In the genomic region with DNA sequence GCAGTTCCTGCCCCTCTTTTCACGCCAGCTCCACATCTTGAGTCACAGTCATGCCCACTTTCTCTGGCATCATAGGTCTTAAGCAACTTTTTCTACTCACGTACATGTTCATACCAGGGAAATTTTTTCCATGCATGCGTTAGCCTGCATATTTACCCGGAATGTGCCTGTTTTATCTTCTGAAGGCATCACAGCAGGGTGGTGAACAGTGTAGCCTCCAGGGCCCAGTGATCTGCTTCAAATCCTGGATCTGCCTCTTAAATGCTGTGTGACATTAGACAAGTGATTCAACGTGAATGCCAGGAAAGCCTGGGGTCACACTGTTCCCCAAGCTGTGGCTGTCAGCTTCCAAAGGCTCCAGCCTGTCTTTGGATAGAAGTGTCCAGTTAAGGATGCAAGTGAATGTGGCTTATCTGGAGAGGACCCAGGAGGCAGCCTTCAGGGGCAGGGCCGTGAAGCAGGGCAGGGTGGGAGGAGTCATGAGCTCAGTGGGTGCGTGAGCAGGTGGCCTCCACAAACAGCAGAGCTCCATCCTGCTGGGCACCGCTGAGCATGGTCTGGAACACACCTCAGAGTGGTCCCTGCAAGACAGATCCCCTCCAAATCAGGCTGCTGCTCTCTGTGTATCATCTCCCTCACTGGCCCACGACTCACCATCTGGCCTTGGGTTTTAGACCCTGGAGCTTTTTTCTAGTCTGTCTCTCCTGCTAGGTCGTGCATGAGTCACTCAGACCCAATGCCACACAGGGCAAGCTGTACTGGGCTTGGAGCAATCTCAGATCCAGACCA, we compare ENCODE assay signal across 12 cellular contexts. TPM values are rescaled to one million over a fixed set of nuclear protein-coding genes. Genes with fewer than 3 reads are reported as not detected.
DNase-seq lines count a peak whose midpoint lies in the region; ATAC-seq and TF ChIP-seq lines count a peak whose summit lies in the region.
"Had no signal": no experiment of that assay in that cellular context is flagged by ENCODE, and none has a peak within 500 bp of the region (broad histone marks: within the 10 kb centered on the region; RNA-seq: fewer than 3 reads in every experiment).

No MANE protein-coding gene starts in this region.

- peaks cover 15 to 21% of the 10 kb centered on the region in 2 donors for H3K4me1 Mint-ChIP-seq in natural killer cell treated with Interleukin-12 subunit alpha and Interleukin-12 subunit beta and Interleukin-15 and Interleukin-18, amount 100 ng/mL, for 72 hours (ENCODE audit: low read depth in 2 of 2)
- H3K4me1 Mint-ChIP-seq in natural killer cell (no peaks in the 10 kb centered on the region), Calu3 (ENCODE audit: low read depth, unreplicated experiment) (no peaks in the 10 kb centered on the region)
- no peaks in the 10 kb centered on the region for H3K4me1 Mint-ChIP-seq in CD4-positive, alpha-beta T cell (ENCODE audit: low read depth)
- H3K4me1 Mint-ChIP-seq: neural crest cell had no signal

- H3K27ac ChIP-seq in RWPE1 = peak overlapping the region; percentile 25; the same call in 1 of the 2 replicates
- H3K27ac ChIP-seq in aorta (ENCODE audit: low read depth in 1 of 2, low read length in 2 of 2) = no peak overlapping the region
- H3K27ac ChIP-seq in CD4-positive, alpha-beta T cell (ENCODE audit: low read depth, low read length) = no peak overlapping the region
- H3K27ac ChIP-seq: Peyer's patch had no signal

- no peaks in the 10 kb centered on the region for H3K4me1 ChIP-seq in aorta (ENCODE audit: control insufficient read depth in 1 of 2, insufficient read depth in 2 of 2, low read length in 2 of 2)
- H3K4me1 ChIP-seq: Peyer's patch had no signal

- BruUV-seq in Calu3 (replicated peaks; lab: Mats Ljungman, UMichigan) = no TSS peak

- H3K36me3 Mint-ChIP-seq in natural killer cell treated with Interleukin-12 subunit alpha and Interleukin-12 subunit beta and Interleukin-15 and Interleukin-18, amount 100 ng/mL, for 72 hours = no peaks in the 10 kb centered on the region
- H3K36me3 Mint-ChIP-seq in natural killer cell (no peaks in the 10 kb centered on the region), Calu3 (ENCODE audit: insufficient read depth, unreplicated experiment) (no peaks in the 10 kb centered on the region)
- H3K36me3 Mint-ChIP-seq in CD4-positive, alpha-beta T cell (ENCODE audit: low read depth) = no peaks in the 10 kb centered on the region

- CTCF ChIA-PET in RWPE1 (lab: Yijun Ruan, JAX) (interaction anchor here (0.7 to 1.0 kb wide), 2 partner anchors 13 to 233 kb away, joined by 3 read pairs; no protein-coding TSS in a partner anchor), Calu3 (lab: Charles Lee) (no interaction called here)
- CTCF ChIA-PET in CD4-positive, alpha-beta T cell (lab: Charles Lee) = no interaction called here

- no peaks in the 10 kb centered on the region for H3K27me3 ChIP-seq in aorta (ENCODE audit: control insufficient read depth in 1 of 2, insufficient read depth in 2 of 2, low read length in 1 of 2)
- no peaks in the 10 kb centered on the region for H3K27me3 ChIP-seq in CD4-positive, alpha-beta T cell (ENCODE audit: control insufficient read depth, insufficient read depth, low read length)
- H3K27me3 ChIP-seq: Peyer's patch had no signal

- intact Hi-C loops in natural killer cell (cut with micrococcal nuclease) (no loop called here), aorta (cut with DNase I) (no loop called here), Calu3 (cut with micrococcal nuclease; ENCODE audit: unreplicated experiment) (no loop called here)
- intact Hi-C loops in CD4-positive, alpha-beta T cell (cut with DNase I, micrococcal nuclease) = no loop called here

- POLR2A ChIA-PET in RWPE1 (lab: Yijun Ruan, JAX; ENCODE audit: low non-redundant PET) = no interaction called here
- POLR2A ChIA-PET in CD4-positive, alpha-beta T cell (lab: Charles Lee) = no interaction called here

- H3K9me3 ChIP-seq in aorta (ENCODE audit: control insufficient read depth, low read length) = no peaks in the 10 kb centered on the region
- no peaks in the 10 kb centered on the region for H3K9me3 ChIP-seq in CD4-positive, alpha-beta T cell (ENCODE audit: control insufficient read depth, low read length)
- H3K9me3 ChIP-seq: Peyer's patch had no signal

- peak overlapping the region; percentile 63 to 71 for H3K27ac Mint-ChIP-seq in natural killer cell treated with Interleukin-12 subunit alpha and Interleukin-12 subunit beta and Interleukin-15 and Interleukin-18, amount 100 ng/mL, for 72 hours
- H3K27ac Mint-ChIP-seq in natural killer cell = no peak overlapping the region
- H3K27ac Mint-ChIP-seq in Calu3 (ENCODE audit: unreplicated experiment) = no peak overlapping the region
- H3K27ac Mint-ChIP-seq in CD4-positive, alpha-beta T cell = no peak overlapping the region

- H3K4me3 ChIP-seq in fibroblast of the aortic adventitia (ENCODE audit: low read depth, low read length) (no peak overlapping the region), aorta (ENCODE audit: low read length in 2 of 2) (no peak overlapping the region)
- H3K4me3 ChIP-seq: Peyer's patch had no signal

- peak overlapping the region; percentile 50 for H3K4me3 Mint-ChIP-seq in natural killer cell treated with Interleukin-12 subunit alpha and Interleukin-12 subunit beta and Interleukin-15 and Interleukin-18, amount 100 ng/mL, for 72 hours
- H3K4me3 Mint-ChIP-seq in natural killer cell (no peak overlapping the region), Calu3 (ENCODE audit: low read depth, unreplicated experiment) (no peak overlapping the region)
- H3K4me3 Mint-ChIP-seq in CD4-positive, alpha-beta T cell = no peak overlapping the region
- H3K4me3 Mint-ChIP-seq: neural crest cell had no signal

- ATAC-seq in natural killer cell treated with Interleukin-12 subunit alpha and Interleukin-12 subunit beta and Interleukin-15 and Interleukin-18, amount 100 ng/mL, for 72 hours = peak in 1 of 2 donors; percentile 70
- ATAC-seq in natural killer cell (no peak), aorta (ENCODE audit: low FRiP score) (no peak)
- ATAC-seq in CD4-positive, alpha-beta T cell (ENCODE audit: poor library complexity) = no peak

- no peak for DNase-seq in natural killer cell treated with Interleukin-12 subunit alpha and Interleukin-12 subunit beta and Interleukin-15 and Interleukin-18, amount 100 ng/mL, for 72 hours (ENCODE audit: low spot score)
- DNase-seq in natural killer cell = no peak
- no peak for DNase-seq in RWPE1 (ENCODE audit: low spot score)
- peak; percentile 37 for DNase-seq in fibroblast of the aortic adventitia (ENCODE audit: low read depth)
- peak; percentile 45 to 68 for DNase-seq in aorta
- DNase-seq in Calu3 = no peak
- no peak for DNase-seq in NCI-H1105 (lab: John Stamatoyannopoulos, UW)
- no peak for DNase-seq in CD4-positive, alpha-beta T cell
- DNase-seq: activated CD4-positive, alpha-beta T cell treated with anti-CD3 and anti-CD28 coated beads, Interleukin-2, amount 50 U/mL, for 4 hours; hypothalamus had no signal

- no peaks in the 10 kb centered on the region for H3K9me3 Mint-ChIP-seq in natural killer cell treated with Interleukin-12 subunit alpha and Interleukin-12 subunit beta and Interleukin-15 and Interleukin-18, amount 100 ng/mL, for 72 hours
- H3K9me3 Mint-ChIP-seq in natural killer cell = no peaks in the 10 kb centered on the region
- H3K9me3 Mint-ChIP-seq in Calu3 (ENCODE audit: low read depth, unreplicated experiment) = no peaks in the 10 kb centered on the region
- H3K9me3 Mint-ChIP-seq in CD4-positive, alpha-beta T cell = no peaks in the 10 kb centered on the region
- H3K9me3 Mint-ChIP-seq: neural crest cell had no signal

- WGBS in aorta, 2 donors = 65 to 68% methylated on average over 10 of the region's 10 CpGs

- peaks cover 0 to 2% of the 10 kb centered on the region in 2 donors for H3K27me3 Mint-ChIP-seq in natural killer cell treated with Interleukin-12 subunit alpha and Interleukin-12 subunit beta and Interleukin-15 and Interleukin-18, amount 100 ng/mL, for 72 hours
- H3K27me3 Mint-ChIP-seq in natural killer cell (ENCODE audit: low read depth in 2 of 2) (no peaks in the 10 kb centered on the region), Calu3 (ENCODE audit: unreplicated experiment) (no peaks in the 10 kb centered on the region)
- H3K27me3 Mint-ChIP-seq in CD4-positive, alpha-beta T cell = no peaks in the 10 kb centered on the region

- TF ChIP-seq CTCF in natural killer cell (IDR thresholded peaks at IDR 0.05) = no peak
- no peak for TF ChIP-seq CTCF in RWPE1 (conservative IDR thresholded peaks at IDR 0.05; ENCODE audit: low read depth)
- no peak for TF ChIP-seq CTCF in fibroblast of the aortic adventitia (IDR thresholded peaks at IDR 0.05; ENCODE audit: insufficient read depth, low read length)
- no peak for TF ChIP-seq CTCF in Calu3 (IDR thresholded peaks at IDR 0.05; ENCODE audit: unreplicated experiment)
- no peak for TF ChIP-seq CTCF in CD4-positive, alpha-beta T cell (IDR thresholded peaks at IDR 0.05)

- no peaks in the 10 kb centered on the region for H3K36me3 ChIP-seq in aorta (ENCODE audit: control insufficient read depth in 1 of 2, insufficient read depth in 2 of 2, low read length in 1 of 2)
- H3K36me3 ChIP-seq: Peyer's patch had no signal

RNA-seq across cellular contexts. Expression of gene CD93, which starts 30.4 kb away (rescaled TPM):
- 10 to 100 TPM; 13.7 to 16.8 TPM for total RNA-seq in natural killer cell treated with Interleukin-12 subunit alpha and Interleukin-12 subunit beta and Interleukin-15 and Interleukin-18, amount 100 ng/mL, for 72 hours
- 10 to 100 TPM in 2 of 3 donors, 1 to 10 TPM in 1; 8.0 to 17.9 (median 17.2) TPM for total RNA-seq in natural killer cell
- 0.27 and 2.0 TPM in 2 replicates for total RNA-seq in fibroblast of the aortic adventitia (ENCODE audit: low replicate concordance)
- 100 to 1,000 TPM; 123 to 160 TPM for total RNA-seq in aorta
- 1 to 10 TPM; 5.7 to 8.4 TPM for polyA plus RNA-seq in aorta
- not detected in 2 replicates for total RNA-seq in Calu3 (2022)
- total RNA-seq in CD4-positive, alpha-beta T cell = 1 to 10 TPM; 1.1 TPM

Comparison
In these comparisons a context has a peak if more than half of its experiments do, and no peak if none do; other contexts are left out.
1. H3K27ac Mint-ChIP-seq: peak in natural killer cell treated with Interleukin-12 subunit alpha and Interleukin-12 subunit beta and Interleukin-15 and Interleukin-18, amount 100 ng/mL, for 72 hours (2 of 2); none in natural killer cell (0 of 2), Calu3 (single experiment) and CD4-positive, alpha-beta T cell (single experiment).
2. DNase-seq: peak in fibroblast of the aortic adventitia (single experiment) and aorta (2 of 2); none in natural killer cell treated with Interleukin-12 subunit alpha and Interleukin-12 subunit beta and Interleukin-15 and Interleukin-18, amount 100 ng/mL, for 72 hours (single experiment), natural killer cell (single experiment), RWPE1 (single experiment), Calu3 (single experiment), NCI-H1105 (single experiment) and CD4-positive, alpha-beta T cell (0 of 10).
3. RNA of gene CD93, which starts 30.4 kb away (total RNA-seq): 123 to 160 TPM in aorta; 8.0 to 17.9 TPM in natural killer cell, 13.7 to 16.8 TPM in natural killer cell treated with Interleukin-12 subunit alpha and Interleukin-12 subunit beta and Interleukin-15 and Interleukin-18, amount 100 ng/mL, for 72 hours, 1.1 TPM in CD4-positive, alpha-beta T cell, 0.27 to 2.0 TPM in fibroblast of the aortic adventitia and not detected in Calu3; every median in the first group is over 4 times any median in the second.